28 cellular contexts compared by ENCODE assay signal in genomic region chr1:9350960-9351359, GRCh38. TPM values are rescaled to one million over a fixed set of nuclear protein-coding genes. Genes with fewer than 3 reads are reported as not detected.
A peak's percentile ranks its signal among the peaks of the same experiment; 100 is the strongest.
DNase-seq lines count a peak whose midpoint lies in the region; ATAC-seq, FAIRE-seq and TF ChIP-seq lines count a peak whose summit lies in the region.
"Had no signal": no experiment of that assay in that cellular context is flagged by ENCODE, and none has a peak within 500 bp of the region (broad histone marks: within the 10 kb centered on the region; RNA-seq: fewer than 3 reads in every experiment).

No MANE protein-coding gene starts in this region.

- BruUV-seq in HepG2 (replicated peaks; lab: Mats Ljungman, UMichigan): no TSS peak

- H3K27ac ChIP-seq in HepG2 (ENCODE audit: extremely low read length, insufficient read depth, low read length) (no peak overlapping the region), right lobe of liver (no peak overlapping the region), rectal smooth muscle tissue (ENCODE audit: low read depth, low read length) (peak overlapping the region; percentile 48)
- H3K27ac ChIP-seq: 22Rv1, neutrophil, prostate gland, VCaP had no signal

- no peak for TF ChIP-seq POLR2A in HepG2 (IDR thresholded peaks at IDR 0.05; ENCODE audit: insufficient read depth in 1 of 2, low read depth in 2 of 2, low read length in 2 of 2)
- TF ChIP-seq POLR2A in right lobe of liver (IDR thresholded peaks at IDR 0.05): no peak

- peaks cover 58% of the 10 kb centered on the region for H3K4me1 Mint-ChIP-seq in glutamatergic neuron (ENCODE audit: low read depth, unreplicated experiment)
- H3K4me1 Mint-ChIP-seq in CD14-positive monocyte: no peaks in the 10 kb centered on the region
- peaks cover 5% of the 10 kb centered on the region for H3K4me1 Mint-ChIP-seq in activated CD4-positive, alpha-beta memory T cell treated with anti-CD3 and anti-CD28 coated beads for 36 hours (ENCODE audit: low read depth)
- H3K4me1 Mint-ChIP-seq: activated naive CD8-positive, alpha-beta T cell treated with anti-CD3 and anti-CD28 coated beads, Interleukin-2, amount 50 U/mL, for 24 hours had no signal

- H3K36me3 ChIP-seq in HepG2 (replicated peaks in 1 of 2; ENCODE audit: control insufficient read depth in 1 of 2, insufficient read depth in 2 of 2, low read length in 2 of 2): peaks cover 1 to 7% of the 10 kb centered on the region in 2 experiments; a peak in 2 of 5 replicates
- H3K36me3 ChIP-seq in right lobe of liver: peaks cover 0 to 7% (median 4%) of the 10 kb centered on the region in 4 donors
- H3K36me3 ChIP-seq in rectal smooth muscle tissue (ENCODE audit: control insufficient read depth, insufficient read depth, low read length): peaks cover 3% of the 10 kb centered on the region
- H3K36me3 ChIP-seq: neutrophil, prostate gland had no signal

- H3K27ac Mint-ChIP-seq in glutamatergic neuron (ENCODE audit: unreplicated experiment) (peak overlapping the region; percentile 91), CD14-positive monocyte (no peak overlapping the region)
- no peak overlapping the region for H3K27ac Mint-ChIP-seq in activated CD4-positive, alpha-beta memory T cell treated with anti-CD3 and anti-CD28 coated beads for 36 hours
- H3K27ac Mint-ChIP-seq: activated naive CD8-positive, alpha-beta T cell treated with anti-CD3 and anti-CD28 coated beads, Interleukin-2, amount 50 U/mL, for 24 hours had no signal

- H3K4me1 ChIP-seq in HepG2 (ENCODE audit: insufficient read depth, low read length): peaks cover 5% of the 10 kb centered on the region
- H3K4me1 ChIP-seq in right lobe of liver: no peaks in the 10 kb centered on the region
- peaks cover 16% of the 10 kb centered on the region for H3K4me1 ChIP-seq in rectal smooth muscle tissue (ENCODE audit: control insufficient read depth, insufficient read depth, low read length)

- DNase-seq in HepG2 (ENCODE audit: low spot score) (no peak), right lobe of liver (no peak), glutamatergic neuron (no peak), CD14-positive monocyte (ENCODE audit: low spot score) (no peak), occipital lobe (lab: John Stamatoyannopoulos, UW) (no peak), HEK293T (ENCODE audit: extremely low spot score) (no peak)
- no peak for DNase-seq in activated CD4-positive, alpha-beta memory T cell treated with anti-CD3 and anti-CD28 coated beads for 36 hours
- DNase-seq: activated CD4-positive, alpha-beta T cell treated with anti-CD3 and anti-CD28 coated beads for 48 hours; activated naive CD8-positive, alpha-beta T cell treated with anti-CD3 and anti-CD28 coated beads, Interleukin-2, amount 50 U/mL, for 24 hours; activated T-cell treated with anti-CD3 and anti-CD28 coated beads, Interleukin-2, amount 50 U/mL, for 24 hours; CD4-positive, CD25-positive, alpha-beta regulatory T cell; cerebellar nuclear complex; GOT3; head of caudate nucleus; kidney glomerular epithelial cell; NCI-H1048; NCI-H1694; SHP77 treated with DMSO at 0.1 percent for 48 hours; stimulated activated CD4-positive, alpha-beta T cell treated with anti-CD3 and anti-CD28 coated beads, Interleukin-1b, Interleukin-23, amount 100 ng/mL, for 48 hours had no signal

- TF ChIP-seq CTCF in HepG2 (CRISPR knock-in tag; IDR thresholded peaks at IDR 0.05): no peak
- TF ChIP-seq CTCF in right lobe of liver (IDR thresholded peaks at IDR 0.05): no peak
- TF ChIP-seq CTCF in glutamatergic neuron (IDR thresholded peaks at IDR 0.05; ENCODE audit: partially characterized antibody, unreplicated experiment): no peak
- TF ChIP-seq CTCF in CD14-positive monocyte (IDR thresholded peaks at IDR 0.05): no peak

- in situ Hi-C loops in HepG2 (cut with HindIII; ENCODE audit: extremely low pct_ligation_motif_present, low pct_unique_long_range_greater_than_20kb): no loop called here

- H3K9me3 ChIP-seq in HepG2 (ENCODE audit: low read length) (no peaks in the 10 kb centered on the region), right lobe of liver (no peaks in the 10 kb centered on the region)
- H3K9me3 ChIP-seq: neutrophil, prostate gland had no signal

- no peak overlapping the region for H3K4me2 ChIP-seq in HepG2 (ENCODE audit: low read depth, low read length)

- ATAC-seq in HepG2 (no peak), right lobe of liver (no peak)
- ATAC-seq: activated naive CD8-positive, alpha-beta T cell treated with anti-CD3 and anti-CD28 coated beads, Interleukin-2, amount 50 U/mL, for 24 hours had no signal

- no peak for FAIRE-seq in HepG2 (lab: Jason Lieb, UNC)
- FAIRE-seq: D721Med, small intestine had no signal

- no peak for TF ChIP-seq RAD21 in HepG2 (CRISPR knock-in tag; IDR thresholded peaks at IDR 0.05)

- H3K9ac ChIP-seq in HepG2 (ENCODE audit: insufficient read depth, low read depth, low read length): no peak overlapping the region
- no peak overlapping the region for H3K9ac ChIP-seq in rectal smooth muscle tissue (ENCODE audit: low read length)

- H3K4me3 Mint-ChIP-seq in glutamatergic neuron (ENCODE audit: unreplicated experiment) (peak overlapping the region; percentile 57), CD14-positive monocyte (no peak overlapping the region)
- H3K4me3 Mint-ChIP-seq in activated CD4-positive, alpha-beta memory T cell treated with anti-CD3 and anti-CD28 coated beads for 36 hours: no peak overlapping the region
- H3K4me3 Mint-ChIP-seq: activated naive CD8-positive, alpha-beta T cell treated with anti-CD3 and anti-CD28 coated beads, Interleukin-2, amount 50 U/mL, for 24 hours; activated T-cell treated with anti-CD3 and anti-CD28 coated beads, Interleukin-2, amount 50 U/mL, for 24 hours; brain; CD4-positive, CD25-positive, alpha-beta regulatory T cell had no signal

- H3K36me3 Mint-ChIP-seq in glutamatergic neuron (ENCODE audit: unreplicated experiment) (peaks cover 5% of the 10 kb centered on the region), CD14-positive monocyte (no peaks in the 10 kb centered on the region)
- peaks cover under 1% of the 10 kb centered on the region for H3K36me3 Mint-ChIP-seq in activated CD4-positive, alpha-beta memory T cell treated with anti-CD3 and anti-CD28 coated beads for 36 hours

- H3K4me3 ChIP-seq in HepG2 (replicated peaks in 1 of 3; ENCODE audit: insufficient read depth in 1 of 3, low read depth in 2 of 3, low read length in 3 of 3): no peak overlapping the region
- no peak overlapping the region for H3K4me3 ChIP-seq in right lobe of liver
- H3K4me3 ChIP-seq in rectal smooth muscle tissue (ENCODE audit: low read length): no peak overlapping the region
- H3K4me3 ChIP-seq: lung, prostate gland had no signal

- no peak overlapping the region for H2AFZ ChIP-seq in HepG2 (ENCODE audit: low read length)

- H3K9me3 Mint-ChIP-seq in glutamatergic neuron (ENCODE audit: unreplicated experiment): peaks cover 10% of the 10 kb centered on the region
- H3K9me3 Mint-ChIP-seq in CD14-positive monocyte: peaks cover 0 to 1% (median 0%) of the 10 kb centered on the region in 7 donors
- no peaks in the 10 kb centered on the region for H3K9me3 Mint-ChIP-seq in activated CD4-positive, alpha-beta memory T cell treated with anti-CD3 and anti-CD28 coated beads for 36 hours
- H3K9me3 Mint-ChIP-seq: activated naive CD8-positive, alpha-beta T cell treated with anti-CD3 and anti-CD28 coated beads, Interleukin-2, amount 50 U/mL, for 24 hours; activated T-cell treated with anti-CD3 and anti-CD28 coated beads, Interleukin-2, amount 50 U/mL, for 24 hours; brain had no signal

- H3K79me2 ChIP-seq in HepG2 (ENCODE audit: insufficient read depth, low read length): no peaks in the 10 kb centered on the region

- intact Hi-C loops in HepG2 (cut with micrococcal nuclease; ENCODE audit: unreplicated experiment) (no loop called here), right lobe of liver (cut with DNase I) (no loop called here), CD14-positive monocyte (cut with micrococcal nuclease) (no loop called here)
- intact Hi-C loops in activated CD4-positive, alpha-beta memory T cell treated with anti-CD3 and anti-CD28 coated beads for 36 hours (cut with micrococcal nuclease): no loop called here

- TF ChIP-seq EP300 in HepG2 (IDR thresholded peaks at IDR 0.05; ENCODE audit: low read depth in 2 of 2, low read length in 2 of 2) (no peak), HepG2 (CRISPR knock-in tag; IDR thresholded peaks at IDR 0.05; ENCODE audit: borderline replicate concordance) (no peak)

- POLR2A ChIA-PET in HepG2 (lab: Yijun Ruan, JAX) (no interaction called here), HEK293T (lab: Yijun Ruan, JAX) (no interaction called here)
- POLR2A ChIA-PET in activated CD4-positive, alpha-beta memory T cell treated with anti-CD3 and anti-CD28 coated beads for 36 hours (lab: Charles Lee): no interaction called here

- 95% methylated on average over 4 of the region's 4 CpGs for WGBS in HepG2 (ENCODE audit: low lambda C conversion rate)
- 92% methylated on average over 4 of the region's 4 CpGs for WGBS in right lobe of liver (ENCODE audit: insufficient coverage, low coverage, low lambda C conversion rate, missing lambda C conversion rate)

- H3K27me3 ChIP-seq in HepG2 (ENCODE audit: control insufficient read depth in 1 of 2, insufficient read depth in 2 of 2, low read length in 2 of 2) (no peaks in the 10 kb centered on the region), right lobe of liver (no peaks in the 10 kb centered on the region), rectal smooth muscle tissue (ENCODE audit: control insufficient read depth, insufficient read depth, low read length) (no peaks in the 10 kb centered on the region)

- CTCF ChIA-PET in HepG2 (lab: Yijun Ruan, JAX; ENCODE audit: low intra/inter-chr PET ratio, low total read pairs) (no interaction called here), HEK293T (lab: Yijun Ruan, JAX) (no interaction called here)
- CTCF ChIA-PET in activated CD4-positive, alpha-beta memory T cell treated with anti-CD3 and anti-CD28 coated beads for 36 hours (lab: Charles Lee): no interaction called here

- H3K27me3 Mint-ChIP-seq in glutamatergic neuron (ENCODE audit: unreplicated experiment): peaks cover 13% of the 10 kb centered on the region
- peaks cover 4 to 6% (median 5%) of the 10 kb centered on the region in 3 donors for H3K27me3 Mint-ChIP-seq in CD14-positive monocyte (ENCODE audit: low read depth in 3 of 3)
- no peaks in the 10 kb centered on the region for H3K27me3 Mint-ChIP-seq in activated CD4-positive, alpha-beta memory T cell treated with anti-CD3 and anti-CD28 coated beads for 36 hours
- H3K27me3 Mint-ChIP-seq: activated naive CD8-positive, alpha-beta T cell treated with anti-CD3 and anti-CD28 coated beads, Interleukin-2, amount 50 U/mL, for 24 hours; activated T-cell treated with anti-CD3 and anti-CD28 coated beads, Interleukin-2, amount 50 U/mL, for 24 hours; brain; CD4-positive, CD25-positive, alpha-beta regulatory T cell had no signal

- 0 out of 2 replicates have a peak, but pooled peaks cover 3% of the 10 kb centered on the region for H4K20me1 ChIP-seq in HepG2 (ENCODE audit: insufficient read depth, low read length)

RNA-seq across cellular contexts. Expression of gene SPSB1, which starts 58.3 kb away (rescaled TPM):
- total RNA-seq in HepG2 (2016; rRNA removed; fragmentation: Illumina TruSeq; extraction: Trizol): 5.0 and 7.1 TPM in 2 replicates
- 2.4 and 2.5 TPM in 2 replicates for total RNA-seq in HepG2 (2016; cell fraction: cytosol; rRNA removed; fragmentation: Illumina TruSeq; extraction: Trizol; ENCODE audit: low read depth)
- total RNA-seq in HepG2 (2016; cell fraction: insoluble cytoplasmic fraction; rRNA removed; fragmentation: Illumina TruSeq; extraction: Trizol): 5.2 and 5.8 TPM in 2 replicates
- 4.4 and 5.9 TPM in 2 replicates for total RNA-seq in HepG2 (2016; cell fraction: membrane; rRNA removed; fragmentation: Illumina TruSeq; extraction: Trizol)
- total RNA-seq in HepG2 (2016; cell fraction: nucleus; rRNA removed; fragmentation: Illumina TruSeq; extraction: Trizol): 4.3 and 4.4 TPM in 2 replicates
- 8.0 and 10.9 TPM in 2 replicates for polyA plus RNA-seq in HepG2 (2011; rRNA removed)
- polyA plus RNA-seq in HepG2 (2011; cell fraction: cytosol; rRNA removed): 8.1 and 8.5 TPM in 2 replicates
- 5.1 TPM in 2 replicates for polyA plus RNA-seq in HepG2 (2011; cell fraction: nucleus; rRNA removed)
- 4.0 and 7.7 TPM in 2 replicates for polyA plus RNA-seq in HepG2 (2012)
- polyA plus RNA-seq in HepG2 (2016; cell fraction: cytosol; fragmentation: Illumina TruSeq; extraction: Trizol; ENCODE audit: low read depth): 1.9 and 2.2 TPM in 2 replicates
- 7.3 and 7.8 TPM in 2 replicates for polyA plus RNA-seq in HepG2 (2016; cell fraction: insoluble cytoplasmic fraction; fragmentation: Illumina TruSeq; extraction: Trizol; ENCODE audit: low read depth)
- 3.9 and 4.2 TPM in 2 replicates for polyA plus RNA-seq in HepG2 (2016; cell fraction: membrane; fragmentation: Illumina TruSeq; extraction: Trizol; ENCODE audit: low read depth)
- polyA plus RNA-seq in HepG2 (2016; cell fraction: nucleus; fragmentation: Illumina TruSeq; extraction: Trizol; ENCODE audit: insufficient read depth, low read depth): 3.9 and 4.4 TPM in 2 replicates
- 9.2 and 17.1 TPM in 2 replicates for polyA minus RNA-seq in HepG2 (2011; rRNA and poly(A)+ RNA removed; ENCODE audit: low replicate concordance)
- 3.6 and 6.4 TPM in 2 replicates for polyA minus RNA-seq in HepG2 (2011; cell fraction: cytosol; rRNA and poly(A)+ RNA removed)
- polyA minus RNA-seq in HepG2 (2011; cell fraction: nucleus; rRNA and poly(A)+ RNA removed): 3.1 and 4.2 TPM in 2 replicates
- total RNA-seq in right lobe of liver: 100 to 1,000 TPM in 1 of 6 experiments, 10 to 100 TPM in 4, 1 to 10 TPM in 1; 7.7 to 121 (median 37.0) TPM
- total RNA-seq in glutamatergic neuron (ENCODE audit: unreplicated experiment): 78.6 TPM
- polyA plus RNA-seq in CD14-positive monocyte: 1 to 10 TPM in 1 of 2 donors, under 1 TPM in 1; 0.15 to 1.2 TPM
- total RNA-seq in occipital lobe: 2.3 TPM
- 10 to 100 TPM; 11.0 to 12.5 TPM for total RNA-seq in activated CD4-positive, alpha-beta memory T cell treated with anti-CD3 and anti-CD28 coated beads for 36 hours
